Comparison of ENCODE assay signal across 8 cellular contexts in genomic region chr12:110468212-110469048, GRCh38. TPM values are rescaled to one million over a fixed set of nuclear protein-coding genes. Genes with fewer than 3 reads are reported as not detected.
DNase-seq lines count a peak whose midpoint lies in the region; ATAC-seq and TF ChIP-seq lines count a peak whose summit lies in the region.

TSS of gene FAM216A (plus strand) at chr12:110468845. CDS start at chr12:110468876, 31 bp downstream.
TSS of gene GPN3 (minus strand) at chr12:110468257. CDS start at chr12:110468203, 54 bp downstream.

- TF ChIP-seq EP300 in Ishikawa (IDR thresholded peaks at IDR 0.05; ENCODE audit: borderline replicate concordance), result no peak

- H3K27ac ChIP-seq in PC-3 (ENCODE audit: low read length), result peak within 1 kb of the TSS; percentile 75
- H3K27ac ChIP-seq in epithelial cell of prostate, result peak within 1 kb of the TSS; percentile 54

- peak within 1 kb of the TSS; percentile 93 for H2AFZ ChIP-seq in PC-3 (ENCODE audit: low read length)

- H3K4me1 ChIP-seq in PC-3 (ENCODE audit: insufficient read depth, low read length), result peaks cover 14% of the 10 kb centered on the region
- H3K4me1 ChIP-seq in mucosa of descending colon (ENCODE audit: low read depth), result peaks cover 19% of the 10 kb centered on the region

- TF ChIP-seq CTCF in PC-3 (conservative IDR thresholded peaks at IDR 0.05; ENCODE audit: low read depth, low read length) (no peak), mucosa of descending colon (IDR thresholded peaks at IDR 0.05) (no peak)

- no peaks in the 10 kb centered on the region for H3K27me3 ChIP-seq in PC-3 (ENCODE audit: low read length)

- peak; percentile 76 for ATAC-seq in GM21576 (IDR thresholded peaks at IDR 0.05; ENCODE audit: unreplicated experiment)
- ATAC-seq in PC-3, result peak; percentile 84
- ATAC-seq in mucosa of descending colon, result peak; percentile 97

- peak within 1 kb of the TSS; percentile 84 for H3K4me3 ChIP-seq in PC-3 (ENCODE audit: low read length)
- H3K4me3 ChIP-seq in mucosa of descending colon, result peak within 1 kb of the TSS; percentile 33

- no peaks in the 10 kb centered on the region for H4K20me1 ChIP-seq in PC-3 (ENCODE audit: low read length)

- H3K4me2 ChIP-seq in PC-3 (ENCODE audit: low read length), result peak within 1 kb of the TSS; percentile 98

- peaks cover 47% of the 10 kb centered on the region for H3K79me2 ChIP-seq in PC-3 (ENCODE audit: low read length)

- no peaks in the 10 kb centered on the region; the same call in 1 of the 2 replicates for H3K36me3 ChIP-seq in PC-3 (ENCODE audit: low read depth, low read length)
- no peaks in the 10 kb centered on the region for H3K36me3 ChIP-seq in mucosa of descending colon (ENCODE audit: low read depth)

- intact Hi-C loops in PC-3 (cut with micrococcal nuclease), result loop anchor here (1.0 to 10.0 kb wide), 6 partner anchors 18 to 226 kb away; partner anchors contain the start of genes ARPC3, RAD9B and VPS29
- intact Hi-C loops in mucosa of descending colon (cut with DNase I, micrococcal nuclease), result no loop called here

- DNase-seq in DMS114 treated with DMSO at 0.1 percent for 48 hours (lab: John Stamatoyannopoulos, UW; ENCODE audit: unreplicated experiment) (peak; percentile 98), PC-3 (peak; percentile 99), activated T-cell treated with anti-CD3 and anti-CD28 coated beads for 48 hours (ENCODE audit: low read depth) (peak; percentile 89), epithelial cell of prostate (ENCODE audit: low read depth, low spot score) (peak; percentile 95), mucosa of descending colon (peak; percentile 96 to 98 (median 97))
- peak; percentile 86 for DNase-seq in stimulated activated CD8-positive, alpha-beta memory T cell treated with anti-CD3 and anti-CD28 coated beads, Interleukin-4, amount 100 ng/mL, for 24 hours (ENCODE audit: low read depth)

- no peaks in the 10 kb centered on the region for H3K9me3 ChIP-seq in PC-3 (ENCODE audit: low read length)
- H3K9me3 ChIP-seq in mucosa of descending colon, result no peaks in the 10 kb centered on the region

- POLR2A ChIA-PET in PC-3 (lab: Charles Lee; ENCODE audit: unreplicated experiment), result interaction anchor here (0.5 to 1.2 kb wide), 7 partner anchors 18 to 420 kb away, joined by 3 to 11 read pairs (median 5); partner anchors contain the start of genes ARPC3, RAD9B, TCTN1 and VPS29

- TSS peak; percentile 76 for BruUV-seq in PC-3 (replicated peaks; lab: Mats Ljungman, UMichigan)

- CTCF ChIA-PET in PC-3 (lab: Charles Lee), result interaction anchor here (0.5 to 1.6 kb wide), 10 partner anchors 15 to 149 kb away, joined by 3 to 25 read pairs (median 4); partner anchors contain the start of gene ARPC3

- no peaks in the 10 kb centered on the region for H3K9me2 ChIP-seq in PC-3 (replicated peaks; ENCODE audit: low read length)

- no peak for TF ChIP-seq RAD21 in Ishikawa (IDR thresholded peaks at IDR 0.05; ENCODE audit: low read depth)

- H3F3A ChIP-seq in PC-3 (ENCODE audit: low read length, unreplicated experiment), result no peaks in the 10 kb centered on the region

- H3K9ac ChIP-seq in PC-3 (ENCODE audit: low read length), result peak within 1 kb of the TSS; percentile 90

TF ChIP-seq in Ishikawa, 13 proteins besides CTCF, POLR2A, EP300 and RAD21:
- TF ChIP-seq CEBPB (IDR thresholded peaks at IDR 0.05), result no peak
- TF ChIP-seq FOXM1 (IDR thresholded peaks at IDR 0.05; ENCODE audit: borderline replicate concordance, low read depth), result no peak
- no peak for TF ChIP-seq ZBTB7A (IDR thresholded peaks at IDR 0.05; ENCODE audit: low read depth)
- TF ChIP-seq NFIC (IDR thresholded peaks at IDR 0.05), result 0 out of 2 replicates have a peak, but pooled peaks have one; percentile 16
- peak; percentile 58; the same call in 1 of the 2 replicates for TF ChIP-seq EGR1 (IDR thresholded peaks at IDR 0.05)
- peak; percentile 47 for TF ChIP-seq USF1 (IDR thresholded peaks at IDR 0.05)
- TF ChIP-seq YY1 (IDR thresholded peaks at IDR 0.05; ENCODE audit: low read depth), result peak; percentile 80
- TF ChIP-seq CREB1 (IDR thresholded peaks at IDR 0.05; ENCODE audit: low read depth), result no peak; the same call in 1 of the 2 replicates
- TF ChIP-seq REST (IDR thresholded peaks at IDR 0.05; ENCODE audit: low read depth), result no peak
- TF ChIP-seq MAX (IDR thresholded peaks at IDR 0.05), result peak; percentile 93
- peak; percentile 41 for TF ChIP-seq TCF12 (IDR thresholded peaks at IDR 0.05; ENCODE audit: low read depth)
- peak; percentile 9; the same call in 1 of the 2 replicates for TF ChIP-seq TEAD4 (IDR thresholded peaks at IDR 0.05)
- peak; percentile 75 for TF ChIP-seq TAF1 (IDR thresholded peaks at IDR 0.05; ENCODE audit: low read depth)
TF ChIP-seq in Ishikawa: peak in this region for 8.

RNA-seq across cellular contexts. Expression of gene FAM216A, which starts in this region (rescaled TPM):
- 19.5 and 27.8 TPM in 2 replicates for total RNA-seq in PC-3 (2014; rRNA removed)
- 1 to 10 TPM in 2 of 3 donors, not detected in 1; 1.9 to 4.4 TPM for total RNA-seq in mucosa of descending colon

RNA-seq across cellular contexts. Expression of gene GPN3, which starts in this region (rescaled TPM):
- total RNA-seq in PC-3 (2014; rRNA removed) (31.4 and 32.5 TPM in 2 replicates), mucosa of descending colon (10 to 100 TPM in 2 of 3 donors, 1 to 10 TPM in 1; 9.0 to 15.8 (median 12.4) TPM)

Comparison
In these comparisons a context has a peak if more than half of its experiments do, and no peak if none do; other contexts are left out.
1. Peak in every context shown above with its lines: DNase-seq, ATAC-seq, H3K4me3 ChIP-seq and H3K27ac ChIP-seq.